11 cellular contexts compared by ENCODE assay signal in the genomic region with DNA sequence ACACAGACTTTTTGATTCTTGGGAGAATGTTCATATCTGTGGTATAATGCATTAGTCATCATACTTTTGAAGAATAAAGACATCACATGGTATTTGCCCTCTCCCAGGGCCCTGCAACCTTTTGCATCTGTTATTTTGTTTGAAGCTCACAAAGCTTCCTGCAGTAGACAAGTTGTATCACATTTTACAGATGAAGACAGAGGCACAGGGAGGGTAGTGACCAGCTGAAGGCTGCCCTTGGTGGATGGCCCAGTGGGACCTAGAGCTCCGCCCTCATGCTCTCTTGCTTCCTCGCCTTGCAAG.
DNase-seq lines count a peak whose midpoint lies in the region; ATAC-seq, FAIRE-seq and TF ChIP-seq lines count a peak whose summit lies in the region.
"Had no signal": no experiment of that assay in that cellular context is flagged by ENCODE, and none has a peak within 500 bp of the region (broad histone marks: within the 10 kb centered on the region; RNA-seq: fewer than 3 reads in every experiment).

No MANE protein-coding gene starts in this region.

- POLR2A ChIA-PET in AG04449 (lab: Yijun Ruan, JAX), result interaction anchor here (0.7 to 2.0 kb wide), 4 partner anchors 12 to 59 kb away, joined by 4 to 10 read pairs (median 5); no protein-coding TSS in a partner anchor

- ATAC-seq in activated T-helper 17 cell treated with anti-CD3 and anti-CD28 coated beads, Interleukin-2, amount 50 U/mL, for 72 hours (replicated peaks), result peak; percentile 23
- ATAC-seq in HG03196 (IDR thresholded peaks at IDR 0.05; ENCODE audit: unreplicated experiment), result no peak

- H3K4me3 Mint-ChIP-seq in activated T-helper 17 cell treated with anti-CD3 and anti-CD28 coated beads, Interleukin-2, amount 50 U/mL, for 72 hours, result no peak overlapping the region

- H3K4me1 Mint-ChIP-seq in activated T-helper 17 cell treated with anti-CD3 and anti-CD28 coated beads, Interleukin-2, amount 50 U/mL, for 72 hours, result peaks cover 24% of the 10 kb centered on the region

- TF ChIP-seq CTCF in AG04449 (IDR thresholded peaks at IDR 0.05; ENCODE audit: insufficient read depth, low read length, missing control alignments), result no peak

- FAIRE-seq in H54 (lab: Jason Lieb, UNC), result peak; percentile 68

- no peak overlapping the region for H3K4me3 ChIP-seq in AG04449 (ENCODE audit: low read depth, low read length)

- H3K36me3 Mint-ChIP-seq in activated T-helper 17 cell treated with anti-CD3 and anti-CD28 coated beads, Interleukin-2, amount 50 U/mL, for 72 hours (ENCODE audit: low read depth), result no peaks in the 10 kb centered on the region

- H3K9me3 Mint-ChIP-seq in activated T-helper 17 cell treated with anti-CD3 and anti-CD28 coated beads, Interleukin-2, amount 50 U/mL, for 72 hours, result no peaks in the 10 kb centered on the region

- DNase-seq in AG04449 (ENCODE audit: low read depth, low spot score) (peak; percentile 49), H54 (ENCODE audit: insufficient read length, low spot score) (peak; percentile 24), foreskin melanocyte (peak; percentile 96), medulla oblongata (ENCODE audit: extremely low spot score) (no peak), inferior parietal cortex (ENCODE audit: extremely low spot score) (no peak)
- no peak for DNase-seq in stimulated activated CD4-positive, alpha-beta T cell treated with anti-CD3 and anti-CD28 coated beads, Interleukin-12 subunit alpha, Interleukin-12 subunit beta, amount 100 ng/mL, for 4 hours
- DNase-seq: activated effector memory CD4-positive, alpha-beta T cell treated with Interleukin-2 at 50 U/mL for 16 hours; Calu3; NCI-H2171 had no signal

- no peak overlapping the region for H3K27ac Mint-ChIP-seq in activated T-helper 17 cell treated with anti-CD3 and anti-CD28 coated beads, Interleukin-2, amount 50 U/mL, for 72 hours

- TF ChIP-seq POLR2A in H54 (IDR thresholded peaks at IDR 0.05; ENCODE audit: low read depth, low read length), result no peak

- no peaks in the 10 kb centered on the region for H3K27me3 Mint-ChIP-seq in activated T-helper 17 cell treated with anti-CD3 and anti-CD28 coated beads, Interleukin-2, amount 50 U/mL, for 72 hours

- CTCF ChIA-PET in AG04449 (lab: Yijun Ruan, JAX), result interaction anchor here (0.9 to 2.4 kb wide), 10 partner anchors 10 to 93 kb away, joined by 3 to 8 read pairs (median 4); no protein-coding TSS in a partner anchor

Comparison
In these comparisons a context has a peak if more than half of its experiments do, and no peak if none do; other contexts are left out.
1. DNase-seq: peak in AG04449 (single experiment), H54 (single experiment) and foreskin melanocyte (single experiment); none in medulla oblongata (single experiment), stimulated activated CD4-positive, alpha-beta T cell treated with anti-CD3 and anti-CD28 coated beads, Interleukin-12 subunit alpha, Interleukin-12 subunit beta, amount 100 ng/mL, for 4 hours (single experiment) and inferior parietal cortex (single experiment).